ENCODE assay signal across 8 cellular contexts in the genomic region with DNA sequence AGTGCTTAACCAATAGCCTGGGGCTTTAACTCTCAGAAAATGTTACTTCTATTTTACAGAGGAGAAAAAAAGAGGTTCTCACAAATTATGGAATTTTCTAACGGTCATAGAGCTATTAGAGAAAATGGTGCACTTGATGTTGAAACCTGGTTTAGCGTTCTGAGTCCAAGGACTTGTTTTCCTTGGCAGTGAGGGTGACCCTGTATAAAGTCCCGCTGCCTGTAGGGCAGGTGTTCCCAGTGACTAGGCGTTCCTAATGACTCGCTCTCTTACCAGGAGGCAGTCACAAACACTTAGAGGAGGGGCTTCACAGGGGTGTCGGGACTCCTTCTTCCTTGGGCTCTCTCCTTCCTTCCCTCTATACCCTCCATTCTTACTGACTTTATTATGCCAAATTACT.
"Had no signal": no experiment of that assay in that cellular context is flagged by ENCODE, and none has a peak within 500 bp of the region (broad histone marks: within the 10 kb centered on the region; RNA-seq: fewer than 3 reads in every experiment).

No MANE protein-coding gene starts in this region.

- H3K4me3 Mint-ChIP-seq: GM23338, H9 had no signal

- H3K4me3 ChIP-seq: GM23338, K562 had no signal

- H3K27ac Mint-ChIP-seq: GM23338, H9 had no signal

- FAIRE-seq: H1, H54, K562 had no signal

- H2AFZ ChIP-seq: GM23338 had no signal

- H3K9me3 Mint-ChIP-seq: H9 had no signal

- ATAC-seq: GM23338, K562 had no signal

- H3K4me2 ChIP-seq: GM23338 had no signal

- H3K27ac ChIP-seq: HL-60 had no signal

- DNase-seq: H9, HCEC 1CT, IMR-90 had no signal
